8 cellular contexts compared by ENCODE assay signal in the genomic region with DNA sequence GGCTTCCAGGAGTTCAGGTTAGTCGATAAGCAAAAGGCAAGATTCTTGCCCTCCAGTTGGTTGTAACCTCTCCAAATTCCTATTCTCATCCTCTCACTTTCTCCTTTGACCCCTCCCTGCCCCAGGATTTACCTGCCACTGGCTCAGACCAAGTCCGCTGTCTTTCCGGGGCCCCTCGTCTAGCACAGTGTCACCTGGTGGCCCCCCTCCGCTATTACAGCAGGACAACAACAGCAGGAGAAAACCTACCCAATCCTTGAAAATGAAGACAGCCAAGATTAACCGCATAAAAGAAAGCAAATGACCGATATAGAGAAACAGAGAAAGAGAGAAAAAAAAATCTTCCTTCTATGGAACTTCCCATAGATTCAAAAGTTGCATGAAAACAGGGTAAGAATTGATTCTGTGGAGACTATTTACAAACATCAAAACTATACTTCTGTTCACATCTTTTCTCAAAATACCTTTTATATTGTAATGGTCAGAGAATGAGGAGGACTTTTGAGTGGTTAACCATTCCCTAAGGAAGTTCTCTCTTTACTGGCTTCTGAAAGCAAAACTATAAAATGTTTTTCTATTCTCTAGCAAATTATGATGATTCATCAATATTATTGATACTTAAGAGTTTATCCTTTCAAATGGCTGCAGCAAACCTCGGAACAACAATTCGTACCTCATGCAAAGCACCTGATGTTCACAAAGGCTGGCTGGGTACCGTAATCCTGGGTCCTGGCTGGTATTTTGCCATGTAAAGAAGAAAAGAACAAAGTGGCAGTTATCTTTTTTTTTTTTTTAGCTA. TPM values are rescaled to one million over a fixed set of nuclear protein-coding genes. Genes with fewer than 3 reads are reported as not detected.
DNase-seq lines count a peak whose midpoint lies in the region; ATAC-seq and TF ChIP-seq lines count a peak whose summit lies in the region.

No MANE protein-coding gene starts in this region.

- no peaks in the 10 kb centered on the region for H3K9me3 ChIP-seq in HAP-1

- peaks cover 16% of the 10 kb centered on the region for H3K4me1 Mint-ChIP-seq in WTC11

- POLR2A ChIA-PET in WTC11 (lab: Charles Lee) = no interaction called here

- no peaks in the 10 kb centered on the region for H3K36me3 ChIP-seq in HAP-1 (replicated peaks)

- peak; percentile 10 for DNase-seq in EH (ENCODE audit: low read depth)
- peak; percentile 42 to 75 for DNase-seq in HAP-1 (ENCODE audit: low spot score in 2 of 2)
- DNase-seq in WTC11 (ENCODE audit: low spot score) = peak; percentile 85
- DNase-seq in kidney tubule cell (ENCODE audit: low spot score) = peak; percentile 25
- no peak for DNase-seq in cerebellar nuclear complex (lab: John Stamatoyannopoulos, UW)

- peaks cover 23% of the 10 kb centered on the region for H3K9me3 Mint-ChIP-seq in WTC11

- peak; percentile 89 for TF ChIP-seq CTCF in WTC11 (IDR thresholded peaks at IDR 0.05)

- peaks cover 10% of the 10 kb centered on the region for H3K27me3 Mint-ChIP-seq in WTC11 (ENCODE audit: low read depth)

- ATAC-seq in WTC11 (peak; percentile 96), HG03378 (IDR thresholded peaks at IDR 0.05; ENCODE audit: unreplicated experiment) (no peak), GM19324 (IDR thresholded peaks at IDR 0.05; ENCODE audit: low FRiP score, unreplicated experiment) (no peak), HG02763 (IDR thresholded peaks at IDR 0.05; ENCODE audit: unreplicated experiment) (no peak)

- in situ Hi-C loops in HAP-1 (cut with MboI; ENCODE audit: low sequenced_read_pairs) = no loop called here

- H3K4me3 ChIP-seq in HAP-1 = no peak overlapping the region

- peaks cover 30% of the 10 kb centered on the region for H3K27me3 ChIP-seq in HAP-1 (ENCODE audit: low read depth)

- H3K4me1 ChIP-seq in HAP-1 = no peaks in the 10 kb centered on the region

- H3K36me3 Mint-ChIP-seq in WTC11 = peaks cover 6% of the 10 kb centered on the region; the same call in 1 of the 2 replicates

- no peak overlapping the region for H3K27ac Mint-ChIP-seq in WTC11

- CTCF ChIA-PET in WTC11 (lab: Charles Lee) = interaction anchor here (0.9 to 1.6 kb wide), 6 partner anchors 11 to 292 kb away, joined by 3 to 17 read pairs (median 5); a partner anchor contains a TSS

- H3K4me3 Mint-ChIP-seq in WTC11 = no peak overlapping the region

TF ChIP-seq in WTC11, 78 proteins besides CTCF, POLR2A, EP300 and RAD21:
- TF ChIP-seq, protein P1, sequence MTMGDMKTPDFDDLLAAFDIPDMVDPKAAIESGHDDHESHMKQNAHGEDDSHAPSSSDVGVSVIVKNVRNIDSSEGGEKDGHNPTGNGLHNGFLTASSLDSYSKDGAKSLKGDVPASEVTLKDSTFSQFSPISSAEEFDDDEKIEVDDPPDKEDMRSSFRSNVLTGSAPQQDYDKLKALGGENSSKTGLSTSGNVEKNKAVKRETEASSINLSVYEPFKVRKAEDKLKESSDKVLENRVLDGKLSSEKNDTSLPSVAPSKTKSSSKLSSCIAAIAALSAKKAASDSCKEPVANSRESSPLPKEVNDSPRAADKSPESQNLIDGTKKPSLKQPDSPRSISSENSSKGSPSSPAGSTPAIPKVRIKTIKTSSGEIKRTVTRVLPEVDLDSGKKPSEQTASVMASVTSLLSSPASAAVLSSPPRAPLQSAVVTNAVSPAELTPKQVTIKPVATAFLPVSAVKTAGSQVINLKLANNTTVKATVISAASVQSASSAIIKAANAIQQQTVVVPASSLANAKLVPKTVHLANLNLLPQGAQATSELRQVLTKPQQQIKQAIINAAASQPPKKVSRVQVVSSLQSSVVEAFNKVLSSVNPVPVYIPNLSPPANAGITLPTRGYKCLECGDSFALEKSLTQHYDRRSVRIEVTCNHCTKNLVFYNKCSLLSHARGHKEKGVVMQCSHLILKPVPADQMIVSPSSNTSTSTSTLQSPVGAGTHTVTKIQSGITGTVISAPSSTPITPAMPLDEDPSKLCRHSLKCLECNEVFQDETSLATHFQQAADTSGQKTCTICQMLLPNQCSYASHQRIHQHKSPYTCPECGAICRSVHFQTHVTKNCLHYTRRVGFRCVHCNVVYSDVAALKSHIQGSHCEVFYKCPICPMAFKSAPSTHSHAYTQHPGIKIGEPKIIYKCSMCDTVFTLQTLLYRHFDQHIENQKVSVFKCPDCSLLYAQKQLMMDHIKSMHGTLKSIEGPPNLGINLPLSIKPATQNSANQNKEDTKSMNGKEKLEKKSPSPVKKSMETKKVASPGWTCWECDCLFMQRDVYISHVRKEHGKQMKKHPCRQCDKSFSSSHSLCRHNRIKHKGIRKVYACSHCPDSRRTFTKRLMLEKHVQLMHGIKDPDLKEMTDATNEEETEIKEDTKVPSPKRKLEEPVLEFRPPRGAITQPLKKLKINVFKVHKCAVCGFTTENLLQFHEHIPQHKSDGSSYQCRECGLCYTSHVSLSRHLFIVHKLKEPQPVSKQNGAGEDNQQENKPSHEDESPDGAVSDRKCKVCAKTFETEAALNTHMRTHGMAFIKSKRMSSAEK (CRISPR knock-in tag; IDR thresholded peaks at IDR 0.05; ENCODE audit: borderline replicate concordance) = 0 out of 2 replicates have a peak, but pooled peaks have one; percentile 25
- TF ChIP-seq, protein P2, sequence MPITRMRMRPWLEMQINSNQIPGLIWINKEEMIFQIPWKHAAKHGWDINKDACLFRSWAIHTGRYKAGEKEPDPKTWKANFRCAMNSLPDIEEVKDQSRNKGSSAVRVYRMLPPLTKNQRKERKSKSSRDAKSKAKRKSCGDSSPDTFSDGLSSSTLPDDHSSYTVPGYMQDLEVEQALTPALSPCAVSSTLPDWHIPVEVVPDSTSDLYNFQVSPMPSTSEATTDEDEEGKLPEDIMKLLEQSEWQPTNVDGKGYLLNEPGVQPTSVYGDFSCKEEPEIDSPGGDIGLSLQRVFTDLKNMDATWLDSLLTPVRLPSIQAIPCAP (CRISPR knock-in tag; IDR thresholded peaks at IDR 0.05) = no peak
TF ChIP-seq in WTC11: peak in this region for 1.

RNA-seq across cellular contexts. Expression of a gene that starts 10.0 kb away (rescaled TPM):
- 1.8 to 2.9 TPM (median 2.2 TPM) in 3 replicates for total RNA-seq in WTC11 (2021)

Comparison
In these comparisons a context has a peak if more than half of its experiments do, and no peak if none do; other contexts are left out.
1. DNase-seq: peak in EH (single experiment), HAP-1 (2 of 2), WTC11 (single experiment) and kidney tubule cell (single experiment); none in cerebellar nuclear complex (0 of 2).